1 cellular context compared by ENCODE assay signal in the genomic region with DNA sequence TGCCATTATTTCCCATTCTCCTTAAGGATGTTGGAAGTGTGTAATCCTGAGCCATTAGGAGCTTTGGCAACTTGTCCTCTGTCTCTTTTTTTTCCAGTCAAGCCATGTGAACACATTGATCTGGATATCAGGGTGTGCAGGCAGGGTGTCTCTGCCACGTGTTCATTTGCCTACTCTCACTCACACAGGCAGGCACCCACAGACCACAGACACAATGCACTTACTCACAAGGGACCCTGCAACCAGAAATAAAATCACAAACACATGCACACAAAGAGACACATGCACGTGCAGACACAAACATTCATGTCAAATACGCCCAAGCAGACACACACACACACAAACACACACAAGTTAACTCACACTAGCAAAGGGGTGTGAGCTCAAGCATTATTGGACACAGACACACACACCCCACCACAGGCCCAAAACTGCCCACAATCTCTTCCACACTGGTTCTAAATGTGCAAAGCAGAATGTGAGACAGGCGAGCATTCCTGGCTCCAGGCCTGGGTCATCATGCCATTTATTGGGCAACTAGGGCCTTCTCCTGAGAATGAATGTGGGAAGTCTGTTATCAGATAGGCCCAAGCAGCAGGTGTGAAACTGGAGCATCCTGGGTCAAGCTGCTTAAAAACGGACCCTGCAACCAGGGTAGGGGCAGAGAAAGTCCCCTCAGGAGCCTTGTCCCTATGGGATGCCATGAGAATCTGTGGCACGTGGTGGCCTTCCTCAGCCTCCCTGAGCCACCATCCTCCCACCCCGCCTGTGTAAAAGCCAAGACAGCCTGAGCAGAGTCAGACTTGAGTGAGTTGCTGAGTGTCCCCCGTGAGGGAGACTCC.
TF ChIP-seq lines count a peak whose summit lies in the region.

No MANE protein-coding gene starts in this region.

TF ChIP-seq in GM12878, 131 proteins besides CTCF, POLR2A, EP300 and RAD21:
- TF ChIP-seq BHLHE40 (IDR thresholded peaks at IDR 0.05; ENCODE audit: borderline replicate concordance in 1 of 2, low read depth in 2 of 2, low read length in 1 of 2) (peak; percentile 69 to 84; a peak in 3 of 4 replicates), SKIL (IDR thresholded peaks at IDR 0.05; ENCODE audit: low read depth, poor library complexity, severe bottlenecking) (no peak), ZSCAN29 (IDR thresholded peaks at IDR 0.05) (no peak)
